Comparison of ENCODE assay signal across 2 cellular contexts in the genomic region with DNA sequence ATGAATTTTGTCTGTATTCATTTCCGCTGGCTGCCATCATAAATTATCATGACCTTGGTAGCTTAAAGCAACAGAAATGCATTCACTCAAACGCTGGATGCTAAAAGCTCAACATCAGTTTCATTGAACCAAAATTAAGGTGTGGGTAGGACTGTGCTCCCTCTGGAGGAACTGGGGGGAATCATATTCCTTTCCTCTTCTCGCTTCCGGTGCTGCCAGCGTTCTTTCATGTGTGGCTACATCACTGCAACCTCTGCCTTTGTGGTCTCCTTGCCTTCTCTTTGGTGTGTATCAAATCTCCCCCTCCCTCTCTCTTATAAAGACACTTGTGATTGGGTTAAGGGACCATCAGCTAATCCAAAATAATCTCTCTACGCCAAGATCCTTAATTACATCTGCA.
TF ChIP-seq lines count a peak whose summit lies in the region.

No MANE protein-coding gene starts in this region.

TF ChIP-seq in HCT116, 20 proteins besides CTCF, POLR2A, EP300 and RAD21:
- TF ChIP-seq SP1 (IDR thresholded peaks at IDR 0.05; ENCODE audit: low read depth) (no peak), EGR1 (IDR thresholded peaks at IDR 0.05; ENCODE audit: low read depth) (no peak), ZNF274 (IDR thresholded peaks at IDR 0.05; ENCODE audit: low read depth, low read length) (no peak), CBX3 (IDR thresholded peaks at IDR 0.05; ENCODE audit: low read depth) (no peak)

TF ChIP-seq in H1, 55 proteins besides CTCF, POLR2A, EP300 and RAD21:
- TF ChIP-seq FOSL1 (IDR thresholded peaks at IDR 0.05; ENCODE audit: insufficient read depth, low read depth, low read length), result no peak
- TF ChIP-seq, protein P1, sequence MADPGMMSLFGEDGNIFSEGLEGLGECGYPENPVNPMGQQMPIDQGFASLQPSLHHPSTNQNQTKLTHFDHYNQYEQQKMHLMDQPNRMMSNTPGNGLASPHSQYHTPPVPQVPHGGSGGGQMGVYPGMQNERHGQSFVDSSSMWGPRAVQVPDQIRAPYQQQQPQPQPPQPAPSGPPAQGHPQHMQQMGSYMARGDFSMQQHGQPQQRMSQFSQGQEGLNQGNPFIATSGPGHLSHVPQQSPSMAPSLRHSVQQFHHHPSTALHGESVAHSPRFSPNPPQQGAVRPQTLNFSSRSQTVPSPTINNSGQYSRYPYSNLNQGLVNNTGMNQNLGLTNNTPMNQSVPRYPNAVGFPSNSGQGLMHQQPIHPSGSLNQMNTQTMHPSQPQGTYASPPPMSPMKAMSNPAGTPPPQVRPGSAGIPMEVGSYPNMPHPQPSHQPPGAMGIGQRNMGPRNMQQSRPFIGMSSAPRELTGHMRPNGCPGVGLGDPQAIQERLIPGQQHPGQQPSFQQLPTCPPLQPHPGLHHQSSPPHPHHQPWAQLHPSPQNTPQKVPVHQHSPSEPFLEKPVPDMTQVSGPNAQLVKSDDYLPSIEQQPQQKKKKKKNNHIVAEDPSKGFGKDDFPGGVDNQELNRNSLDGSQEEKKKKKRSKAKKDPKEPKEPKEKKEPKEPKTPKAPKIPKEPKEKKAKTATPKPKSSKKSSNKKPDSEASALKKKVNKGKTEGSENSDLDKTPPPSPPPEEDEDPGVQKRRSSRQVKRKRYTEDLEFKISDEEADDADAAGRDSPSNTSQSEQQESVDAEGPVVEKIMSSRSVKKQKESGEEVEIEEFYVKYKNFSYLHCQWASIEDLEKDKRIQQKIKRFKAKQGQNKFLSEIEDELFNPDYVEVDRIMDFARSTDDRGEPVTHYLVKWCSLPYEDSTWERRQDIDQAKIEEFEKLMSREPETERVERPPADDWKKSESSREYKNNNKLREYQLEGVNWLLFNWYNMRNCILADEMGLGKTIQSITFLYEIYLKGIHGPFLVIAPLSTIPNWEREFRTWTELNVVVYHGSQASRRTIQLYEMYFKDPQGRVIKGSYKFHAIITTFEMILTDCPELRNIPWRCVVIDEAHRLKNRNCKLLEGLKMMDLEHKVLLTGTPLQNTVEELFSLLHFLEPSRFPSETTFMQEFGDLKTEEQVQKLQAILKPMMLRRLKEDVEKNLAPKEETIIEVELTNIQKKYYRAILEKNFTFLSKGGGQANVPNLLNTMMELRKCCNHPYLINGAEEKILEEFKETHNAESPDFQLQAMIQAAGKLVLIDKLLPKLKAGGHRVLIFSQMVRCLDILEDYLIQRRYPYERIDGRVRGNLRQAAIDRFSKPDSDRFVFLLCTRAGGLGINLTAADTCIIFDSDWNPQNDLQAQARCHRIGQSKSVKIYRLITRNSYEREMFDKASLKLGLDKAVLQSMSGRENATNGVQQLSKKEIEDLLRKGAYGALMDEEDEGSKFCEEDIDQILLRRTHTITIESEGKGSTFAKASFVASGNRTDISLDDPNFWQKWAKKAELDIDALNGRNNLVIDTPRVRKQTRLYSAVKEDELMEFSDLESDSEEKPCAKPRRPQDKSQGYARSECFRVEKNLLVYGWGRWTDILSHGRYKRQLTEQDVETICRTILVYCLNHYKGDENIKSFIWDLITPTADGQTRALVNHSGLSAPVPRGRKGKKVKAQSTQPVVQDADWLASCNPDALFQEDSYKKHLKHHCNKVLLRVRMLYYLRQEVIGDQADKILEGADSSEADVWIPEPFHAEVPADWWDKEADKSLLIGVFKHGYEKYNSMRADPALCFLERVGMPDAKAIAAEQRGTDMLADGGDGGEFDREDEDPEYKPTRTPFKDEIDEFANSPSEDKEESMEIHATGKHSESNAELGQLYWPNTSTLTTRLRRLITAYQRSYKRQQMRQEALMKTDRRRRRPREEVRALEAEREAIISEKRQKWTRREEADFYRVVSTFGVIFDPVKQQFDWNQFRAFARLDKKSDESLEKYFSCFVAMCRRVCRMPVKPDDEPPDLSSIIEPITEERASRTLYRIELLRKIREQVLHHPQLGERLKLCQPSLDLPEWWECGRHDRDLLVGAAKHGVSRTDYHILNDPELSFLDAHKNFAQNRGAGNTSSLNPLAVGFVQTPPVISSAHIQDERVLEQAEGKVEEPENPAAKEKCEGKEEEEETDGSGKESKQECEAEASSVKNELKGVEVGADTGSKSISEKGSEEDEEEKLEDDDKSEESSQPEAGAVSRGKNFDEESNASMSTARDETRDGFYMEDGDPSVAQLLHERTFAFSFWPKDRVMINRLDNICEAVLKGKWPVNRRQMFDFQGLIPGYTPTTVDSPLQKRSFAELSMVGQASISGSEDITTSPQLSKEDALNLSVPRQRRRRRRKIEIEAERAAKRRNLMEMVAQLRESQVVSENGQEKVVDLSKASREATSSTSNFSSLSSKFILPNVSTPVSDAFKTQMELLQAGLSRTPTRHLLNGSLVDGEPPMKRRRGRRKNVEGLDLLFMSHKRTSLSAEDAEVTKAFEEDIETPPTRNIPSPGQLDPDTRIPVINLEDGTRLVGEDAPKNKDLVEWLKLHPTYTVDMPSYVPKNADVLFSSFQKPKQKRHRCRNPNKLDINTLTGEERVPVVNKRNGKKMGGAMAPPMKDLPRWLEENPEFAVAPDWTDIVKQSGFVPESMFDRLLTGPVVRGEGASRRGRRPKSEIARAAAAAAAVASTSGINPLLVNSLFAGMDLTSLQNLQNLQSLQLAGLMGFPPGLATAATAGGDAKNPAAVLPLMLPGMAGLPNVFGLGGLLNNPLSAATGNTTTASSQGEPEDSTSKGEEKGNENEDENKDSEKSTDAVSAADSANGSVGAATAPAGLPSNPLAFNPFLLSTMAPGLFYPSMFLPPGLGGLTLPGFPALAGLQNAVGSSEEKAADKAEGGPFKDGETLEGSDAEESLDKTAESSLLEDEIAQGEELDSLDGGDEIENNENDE (IDR thresholded peaks at IDR 0.05; ENCODE audit: insufficient replicate concordance, low read length), result no peak
- no peak for TF ChIP-seq BRCA1 (IDR thresholded peaks at IDR 0.05; ENCODE audit: low read depth, low read length)
- no peak for TF ChIP-seq SP2 (IDR thresholded peaks at IDR 0.05; ENCODE audit: low read length)
- TF ChIP-seq, protein P2, sequence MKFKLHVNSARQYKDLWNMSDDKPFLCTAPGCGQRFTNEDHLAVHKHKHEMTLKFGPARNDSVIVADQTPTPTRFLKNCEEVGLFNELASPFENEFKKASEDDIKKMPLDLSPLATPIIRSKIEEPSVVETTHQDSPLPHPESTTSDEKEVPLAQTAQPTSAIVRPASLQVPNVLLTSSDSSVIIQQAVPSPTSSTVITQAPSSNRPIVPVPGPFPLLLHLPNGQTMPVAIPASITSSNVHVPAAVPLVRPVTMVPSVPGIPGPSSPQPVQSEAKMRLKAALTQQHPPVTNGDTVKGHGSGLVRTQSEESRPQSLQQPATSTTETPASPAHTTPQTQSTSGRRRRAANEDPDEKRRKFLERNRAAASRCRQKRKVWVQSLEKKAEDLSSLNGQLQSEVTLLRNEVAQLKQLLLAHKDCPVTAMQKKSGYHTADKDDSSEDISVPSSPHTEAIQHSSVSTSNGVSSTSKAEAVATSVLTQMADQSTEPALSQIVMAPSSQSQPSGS (IDR thresholded peaks at IDR 0.05; ENCODE audit: low read length), result no peak
- TF ChIP-seq KDM4A (IDR thresholded peaks at IDR 0.05; ENCODE audit: low read depth, low read length, severe bottlenecking), result no peak
- TF ChIP-seq, protein P3, sequence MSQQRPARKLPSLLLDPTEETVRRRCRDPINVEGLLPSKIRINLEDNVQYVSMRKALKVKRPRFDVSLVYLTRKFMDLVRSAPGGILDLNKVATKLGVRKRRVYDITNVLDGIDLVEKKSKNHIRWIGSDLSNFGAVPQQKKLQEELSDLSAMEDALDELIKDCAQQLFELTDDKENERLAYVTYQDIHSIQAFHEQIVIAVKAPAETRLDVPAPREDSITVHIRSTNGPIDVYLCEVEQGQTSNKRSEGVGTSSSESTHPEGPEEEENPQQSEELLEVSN (IDR thresholded peaks at IDR 0.05), result no peak
- no peak for TF ChIP-seq SP4 (IDR thresholded peaks at IDR 0.05; ENCODE audit: low read length)
- TF ChIP-seq NANOG (IDR thresholded peaks at IDR 0.05; ENCODE audit: insufficient read depth, low read depth, low read length, poor library complexity, severe bottlenecking), result no peak
- TF ChIP-seq JUN (IDR thresholded peaks at IDR 0.05; ENCODE audit: low read depth, low read length), result no peak
- no peak for TF ChIP-seq CTBP2 (IDR thresholded peaks at IDR 0.05; ENCODE audit: borderline replicate concordance, insufficient read depth, insufficient read length, low read length)
- TF ChIP-seq CBX8 (IDR thresholded peaks at IDR 0.05; ENCODE audit: borderline replicate concordance, low read depth, low read length), result no peak
- TF ChIP-seq MAFK (IDR thresholded peaks at IDR 0.05; ENCODE audit: low read depth, low read length), result no peak
- no peak for TF ChIP-seq GTF2F1 (IDR thresholded peaks at IDR 0.05; ENCODE audit: borderline replicate concordance, low read depth, low read length)
